In genomic region chr12:7321624-7322023, GRCh38 we compare ENCODE assay signal across 1 cellular context.
TF ChIP-seq lines count a peak whose summit lies in the region.

No MANE protein-coding gene starts in this region.

TF ChIP-seq in K562, 482 proteins besides CTCF, POLR2A, EP300 and RAD21 (continued from another document):
- TF ChIP-seq ZNF318 (IDR thresholded peaks at IDR 0.05; ENCODE audit: borderline replicate concordance in 1 of 2, low read depth in 1 of 2) (no peak), RAD51 (IDR thresholded peaks at IDR 0.05; ENCODE audit: borderline replicate concordance, low read depth) (peak; percentile 68), ZNF41 (CRISPR knock-in tag; conservative IDR thresholded peaks at IDR 0.05) (no peak), L3MBTL2 (IDR thresholded peaks at IDR 0.05) (no peak), ZNF384 (IDR thresholded peaks at IDR 0.05; ENCODE audit: low read depth, low read length) (no peak), ZNF239 (CRISPR knock-in tag; IDR thresholded peaks at IDR 0.05) (no peak), ZFP36 (IDR thresholded peaks at IDR 0.05; ENCODE audit: low read depth, low read length, partially characterized antibody) (no peak), HMBOX1 (IDR thresholded peaks at IDR 0.05) (peak; percentile 37; the same call in 1 of the 2 replicates), USF1 (CRISPR knock-in tag; IDR thresholded peaks at IDR 0.05) (peak; percentile 59), PATZ1 (CRISPR knock-in tag; IDR thresholded peaks at IDR 0.05; ENCODE audit: borderline replicate concordance) (no peak), NFATC3 (IDR thresholded peaks at IDR 0.05) (no peak), ZFPM2 (CRISPR knock-in tag; IDR thresholded peaks at IDR 0.05) (no peak), TAL1 (IDR thresholded peaks at IDR 0.05) (no peak), HNRNPK (IDR thresholded peaks at IDR 0.05; ENCODE audit: low read depth, low read length, poor library complexity, severe bottlenecking) (no peak), PKNOX1 (IDR thresholded peaks at IDR 0.05) (peak; percentile 55), NFRKB (IDR thresholded peaks at IDR 0.05; ENCODE audit: low read depth) (no peak), USF2 (CRISPR knock-in tag; IDR thresholded peaks at IDR 0.05) (peak; percentile 75), THAP12 (CRISPR knock-in tag; IDR thresholded peaks at IDR 0.05) (no peak), RREB1 (CRISPR knock-in tag; IDR thresholded peaks at IDR 0.05) (no peak), PYGO2 (tag; IDR thresholded peaks at IDR 0.05) (no peak)
